In the genomic region with DNA sequence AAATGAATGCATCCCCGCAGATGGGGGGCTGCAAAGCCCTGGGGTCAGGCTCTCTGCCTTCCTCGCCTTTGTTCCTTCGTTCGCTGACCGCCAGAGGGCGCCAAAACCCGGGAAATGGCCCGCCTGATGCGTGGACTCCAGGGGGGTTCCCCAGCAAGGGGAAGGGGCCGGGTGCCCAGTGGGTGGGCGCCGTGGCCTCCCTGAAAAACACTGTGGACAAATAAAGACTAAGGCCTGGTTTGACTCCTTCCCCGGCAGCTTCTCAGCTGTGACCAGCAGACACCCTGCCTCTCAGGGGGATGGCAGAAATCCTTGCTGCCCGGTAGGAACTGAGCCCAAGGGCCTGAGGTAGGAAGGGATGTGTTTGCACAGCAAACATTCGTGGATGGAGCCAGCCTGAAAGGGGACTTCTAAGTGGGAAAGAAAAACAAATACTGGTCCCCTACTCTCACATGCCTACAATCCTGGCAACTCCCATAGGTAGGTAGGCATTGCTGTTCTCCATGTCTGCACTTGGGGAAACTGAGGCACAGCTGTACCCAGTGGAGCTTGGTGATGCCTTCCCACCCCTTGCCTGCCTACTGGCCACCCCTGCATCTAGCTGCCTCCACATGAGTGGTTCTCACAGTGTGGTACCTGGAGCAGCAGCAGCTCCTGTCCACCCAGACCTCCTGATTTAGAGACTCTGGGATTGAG, we compare ENCODE assay signal across 8 cellular contexts. TPM values are rescaled to one million over a fixed set of nuclear protein-coding genes. Genes with fewer than 3 reads are reported as not detected.
DNase-seq lines count a peak whose midpoint lies in the region; ATAC-seq, FAIRE-seq and TF ChIP-seq lines count a peak whose summit lies in the region.

No MANE protein-coding gene starts in this region.

- H3K4me3 ChIP-seq in mammary epithelial cell (replicated peaks in 1 of 3; ENCODE audit: insufficient read depth in 1 of 3, low read depth in 2 of 3, low read length in 3 of 3) (no peak overlapping the region), right lobe of liver (no peak overlapping the region)

- H3K4me1 ChIP-seq in mammary epithelial cell (ENCODE audit: insufficient read depth, low read length) (peaks cover 9% of the 10 kb centered on the region), right lobe of liver (peaks cover 0 to 30% (median 10%) of the 10 kb centered on the region in 4 donors)

- intact Hi-C loops in mammary epithelial cell (cut with micrococcal nuclease) (loop anchor here (1.0 to 10.0 kb wide), 4 partner anchors 265 to 902 kb away; a partner anchor contains a TSS), right lobe of liver (cut with DNase I) (loop anchor here (5.0 kb wide), 2 partner anchors 219 to 224 kb away; no protein-coding TSS in a partner anchor)

- peak in 3 of 4 donors; percentile 14 to 21 (median 19) for ATAC-seq in right lobe of liver
- no peak for ATAC-seq in HG02571 (IDR thresholded peaks at IDR 0.05; ENCODE audit: unreplicated experiment)

- no peaks in the 10 kb centered on the region for H3K79me2 ChIP-seq in mammary epithelial cell (ENCODE audit: insufficient read depth, low read length)

- H3K9ac ChIP-seq in mammary epithelial cell (ENCODE audit: insufficient read depth, low read length): no peak overlapping the region

- H3K4me2 ChIP-seq in mammary epithelial cell (ENCODE audit: insufficient read depth, low read depth, low read length): no peak overlapping the region

- H2AFZ ChIP-seq in mammary epithelial cell (ENCODE audit: low read depth, low read length): no peak overlapping the region

- H3K9me3 ChIP-seq in mammary epithelial cell (replicated peaks; ENCODE audit: insufficient read depth, low read length) (no peaks in the 10 kb centered on the region), right lobe of liver (no peaks in the 10 kb centered on the region)

- H3K27me3 ChIP-seq in mammary epithelial cell (ENCODE audit: insufficient read depth, low read length) (no peaks in the 10 kb centered on the region), right lobe of liver (no peaks in the 10 kb centered on the region)

- dilution Hi-C loops in mammary epithelial cell (cut with HindIII; ENCODE audit: low sequenced_read_pairs): loop anchor here (25.0 kb wide), 1 partner anchor 574 kb away; no protein-coding TSS in a partner anchor

- 2% methylated on average over 7 of the region's 15 CpGs for WGBS in mammary epithelial cell (ENCODE audit: low coverage, missing lambda C conversion rate)
- WGBS in right lobe of liver (ENCODE audit: insufficient coverage, low coverage, low lambda C conversion rate, missing lambda C conversion rate): 0% methylated on average over 7 of the region's 15 CpGs

- peak; percentile 20 for FAIRE-seq in HTR-8/SVneo (lab: Jason Lieb, UNC)

- in situ Hi-C loops in mammary epithelial cell (cut with MboI; ENCODE audit: low sequenced_read_pairs in 2 of 2): loop anchor here (25.0 kb wide), 3 partner anchors 574 to 899 kb away; a partner anchor contains a TSS

- peak; percentile 83 for DNase-seq in D341Med (ENCODE audit: low spot score)
- DNase-seq in HTR-8/SVneo (ENCODE audit: insufficient read length, low spot score): peak; percentile 58
- DNase-seq in activated CD4-positive, CD25-positive, alpha-beta regulatory T cell (lab: John Stamatoyannopoulos, UW): peak; percentile 41 to 70 (median 60)
- no peak for DNase-seq in mammary epithelial cell
- peak; percentile 70 to 76 (median 76) for DNase-seq in right lobe of liver
- DNase-seq in stimulated activated CD8-positive, alpha-beta memory T cell treated with anti-CD3 and anti-CD28 coated beads, Interleukin-15, amount 100 ng/mL, for 4 hours (ENCODE audit: low read depth in 2 of 2): peak; percentile 28 to 47
- no peak for DNase-seq in putamen (ENCODE audit: low spot score)

- H4K20me1 ChIP-seq in mammary epithelial cell (ENCODE audit: insufficient read depth, low read length): no peaks in the 10 kb centered on the region

- H3K27ac ChIP-seq in mammary epithelial cell (ENCODE audit: insufficient read depth, low read depth, low read length): no peak overlapping the region
- H3K27ac ChIP-seq in right lobe of liver: peak overlapping the region in 1 of 3 donors; percentile 83

- TF ChIP-seq CTCF in mammary epithelial cell (conservative IDR thresholded peaks at IDR 0.05 in 1 of 2, IDR thresholded peaks at IDR 0.05 in 1 of 2; ENCODE audit: extremely low read depth in 1 of 2, insufficient read depth in 1 of 2, low read depth in 1 of 2, low read length in 2 of 2) (peak; percentile 74 to 91), right lobe of liver (IDR thresholded peaks at IDR 0.05) (peak; percentile 87 to 95 (median 92))

- CTCF ChIA-PET in mammary epithelial cell (lab: Charles Lee; ENCODE audit: low non-redundant PET): interaction anchor here (0.7 kb wide), 1 partner anchor 282 kb away, joined by 3 read pairs; no protein-coding TSS in a partner anchor

- BruUV-seq in mammary epithelial cell (replicated peaks; lab: Mats Ljungman, UMichigan): no TSS peak

- TF ChIP-seq POLR2A in right lobe of liver (IDR thresholded peaks at IDR 0.05): no peak

- H3K36me3 ChIP-seq in mammary epithelial cell (ENCODE audit: insufficient read depth, low read length) (no peaks in the 10 kb centered on the region), right lobe of liver (no peaks in the 10 kb centered on the region)

RNA-seq across cellular contexts. Expression of a gene that starts 57.7 kb away (rescaled TPM):
- 10 to 100 TPM; 20.7 to 28.8 TPM for total RNA-seq in mammary epithelial cell
- polyA plus RNA-seq in mammary epithelial cell: 19.1 TPM
- polyA minus RNA-seq in mammary epithelial cell: 22.7 TPM
- total RNA-seq in right lobe of liver: 100 to 1,000 TPM; 106 to 407 (median 232) TPM

Comparison
In these comparisons a context has a peak if more than half of its experiments do, and no peak if none do; other contexts are left out.
1. DNase-seq: peak in D341Med (single experiment), HTR-8/SVneo (single experiment), activated CD4-positive, CD25-positive, alpha-beta regulatory T cell (4 of 4), right lobe of liver (3 of 3) and stimulated activated CD8-positive, alpha-beta memory T cell treated with anti-CD3 and anti-CD28 coated beads, Interleukin-15, amount 100 ng/mL, for 4 hours (2 of 2); none in mammary epithelial cell (single experiment) and putamen (single experiment).